In the genomic region with DNA sequence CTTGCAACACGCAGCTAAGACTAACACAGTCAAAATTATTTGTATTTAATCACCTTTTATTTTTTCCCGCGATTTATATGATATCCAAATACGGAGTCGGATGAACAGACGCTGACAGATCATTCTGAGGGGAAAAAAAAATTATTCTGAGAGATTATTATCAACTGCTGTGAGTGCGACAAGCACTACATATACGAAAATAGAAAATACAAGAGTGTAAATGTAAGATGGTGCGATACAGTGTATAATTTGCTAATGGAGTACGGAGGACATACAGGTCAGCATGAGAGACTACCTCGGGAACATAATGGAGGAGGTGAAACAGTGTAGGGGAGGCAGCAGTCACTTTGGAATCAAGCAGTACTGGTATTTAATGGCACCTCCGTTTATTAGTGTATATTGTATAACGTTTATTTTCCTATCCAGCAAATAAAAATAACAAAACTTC, we compare ENCODE assay signal across 8 cellular contexts. TPM values are rescaled to one million over a fixed set of nuclear protein-coding genes. Genes with fewer than 3 reads are reported as not detected.
DNase-seq lines count a peak whose midpoint lies in the region; ATAC-seq and TF ChIP-seq lines count a peak whose summit lies in the region.

No MANE protein-coding gene starts in this region.

- POLR2A ChIA-PET in BJ (lab: Charles Lee), result no interaction called here

- TF ChIP-seq POLR2A in right lobe of liver (IDR thresholded peaks at IDR 0.05), result no peak
- no peak for TF ChIP-seq POLR2A in upper lobe of left lung (IDR thresholded peaks at IDR 0.05)

- H3K27me3 ChIP-seq in BJ (ENCODE audit: control insufficient read depth, insufficient read depth, low read length) (no peaks in the 10 kb centered on the region), HL-60 (ENCODE audit: insufficient read depth, poor library complexity, severe bottlenecking) (no peaks in the 10 kb centered on the region), right lobe of liver (no peaks in the 10 kb centered on the region), upper lobe of left lung (no peaks in the 10 kb centered on the region)

- H3K36me3 ChIP-seq in BJ (ENCODE audit: control insufficient read depth, insufficient read depth, low read length) (no peaks in the 10 kb centered on the region), right lobe of liver (no peaks in the 10 kb centered on the region), upper lobe of left lung (no peaks in the 10 kb centered on the region)

- CTCF ChIA-PET in BJ (lab: Yijun Ruan, JAX), result no interaction called here

- H3K4me1 ChIP-seq in right lobe of liver (peaks cover 0 to 23% (median 11%) of the 10 kb centered on the region in 4 donors), upper lobe of left lung (peaks cover 24 to 35% (median 26%) of the 10 kb centered on the region in 4 donors)

- H3K4me3 ChIP-seq in BJ (ENCODE audit: low read depth, low read length) (peak overlapping the region; percentile 70), HL-60 (replicated peaks; ENCODE audit: insufficient read depth, low read length) (peak overlapping the region; percentile 86), astrocyte of the spinal cord (ENCODE audit: low read depth, low read length) (peak overlapping the region; percentile 64), right lobe of liver (peak overlapping the region; percentile 33 to 85 (median 70)), upper lobe of left lung (peak overlapping the region; percentile 1 to 92 (median 74))

- TF ChIP-seq EP300 in upper lobe of left lung (IDR thresholded peaks at IDR 0.05), result no peak

- TF ChIP-seq CTCF in BJ (IDR thresholded peaks at IDR 0.05; ENCODE audit: insufficient read depth, low read depth, low read length) (no peak), HL-60 (IDR thresholded peaks at IDR 0.05; ENCODE audit: insufficient read depth, low read length) (no peak), astrocyte of the spinal cord (IDR thresholded peaks at IDR 0.05; ENCODE audit: low read depth, low read length) (no peak), right lobe of liver (IDR thresholded peaks at IDR 0.05) (no peak), upper lobe of left lung (IDR thresholded peaks at IDR 0.05) (no peak)

- ATAC-seq in right lobe of liver (no peak), upper lobe of left lung (ENCODE audit: low FRiP score in 2 of 2) (no peak), HG03039 (IDR thresholded peaks at IDR 0.05; ENCODE audit: unreplicated experiment) (no peak), GM21717 (IDR thresholded peaks at IDR 0.05; ENCODE audit: unreplicated experiment) (no peak)

- peak overlapping the region; percentile 91 for H3K27ac ChIP-seq in HL-60 (replicated peaks)
- peak overlapping the region; percentile 52 to 63 (median 56) for H3K27ac ChIP-seq in right lobe of liver
- peak overlapping the region; percentile 80 to 93 (median 86) for H3K27ac ChIP-seq in upper lobe of left lung

- in situ Hi-C loops in astrocyte of the spinal cord (cut with HindIII; ENCODE audit: low sequenced_read_pairs), result no loop called here

- DNase-seq in BJ (ENCODE audit: low read depth), result no peak
- DNase-seq in HL-60 (ENCODE audit: low read depth in 1 of 2, low spot score in 1 of 2), result no peak
- no peak for DNase-seq in astrocyte of the spinal cord (ENCODE audit: low read depth, low spot score)
- DNase-seq in right lobe of liver, result no peak
- no peak for DNase-seq in upper lobe of left lung
- DNase-seq in NOMO-1 treated with dmso at 0.1 percent for 144 hours (lab: John Stamatoyannopoulos, UW; ENCODE audit: unreplicated experiment), result no peak

- WGBS in right lobe of liver (ENCODE audit: insufficient coverage, low coverage, low lambda C conversion rate, missing lambda C conversion rate), result 5% methylated on average over 13 of the region's 13 CpGs
- 13 to 14% methylated on average over 13 of the region's 13 CpGs for WGBS in upper lobe of left lung, 2 donors

- no peaks in the 10 kb centered on the region for H3K9me3 ChIP-seq in right lobe of liver
- no peaks in the 10 kb centered on the region for H3K9me3 ChIP-seq in upper lobe of left lung

- intact Hi-C loops in right lobe of liver (cut with DNase I), result no loop called here

RNA-seq across cellular contexts. Expression of gene LIN54, which starts 2.8 kb away (rescaled TPM):
- polyA plus RNA-seq in BJ (2011; rRNA removed), result 14.7 and 18.8 TPM in 2 replicates
- 21.6 and 30.4 TPM in 2 replicates for polyA minus RNA-seq in BJ (2011; rRNA and poly(A)+ RNA removed)
- total RNA-seq in right lobe of liver, result 1 to 10 TPM; 5.4 to 8.1 (median 6.0) TPM
- 10 to 100 TPM in 2 of 6 donors, 1 to 10 TPM in 4; 4.2 to 11.7 (median 9.5) TPM for total RNA-seq in upper lobe of left lung

RNA-seq across cellular contexts. Expression of gene COPS4, which starts 21.5 kb away (rescaled TPM):
- polyA plus RNA-seq in BJ (2011; rRNA removed), result 70.2 and 87.7 TPM in 2 replicates
- polyA minus RNA-seq in BJ (2011; rRNA and poly(A)+ RNA removed), result 10.3 and 12.2 TPM in 2 replicates
- total RNA-seq in right lobe of liver, result 10 to 100 TPM; 11.1 to 18.9 (median 14.7) TPM
- 10 to 100 TPM in 5 of 6 donors, 1 to 10 TPM in 1; 9.4 to 50.9 (median 33.3) TPM for total RNA-seq in upper lobe of left lung
